In the genomic region with DNA sequence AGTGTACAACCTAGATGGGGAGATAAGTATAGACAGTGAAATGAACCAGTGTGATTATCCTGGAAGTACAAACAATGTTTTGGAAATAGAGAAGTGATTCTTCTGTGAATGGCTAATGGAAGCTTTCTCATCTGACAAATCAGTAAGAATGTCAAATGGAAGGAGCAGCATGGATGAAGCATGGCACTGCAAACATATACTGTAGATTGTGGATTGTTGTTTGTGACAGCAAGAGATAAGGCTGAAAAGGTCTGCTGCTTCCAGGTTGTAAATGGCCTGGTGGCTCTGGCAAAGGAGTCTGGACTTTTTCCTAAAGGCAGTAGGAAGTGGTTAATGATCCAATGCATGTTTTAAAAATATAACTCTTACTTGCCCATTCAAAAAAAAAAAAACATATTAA, we compare ENCODE assay signal across 24 cellular contexts.
"Had no signal": no experiment of that assay in that cellular context is flagged by ENCODE, and none has a peak within 500 bp of the region (broad histone marks: within the 10 kb centered on the region; RNA-seq: fewer than 3 reads in every experiment).

No MANE protein-coding gene starts in this region.

- H3K27me3 ChIP-seq: colonic mucosa, gastrocnemius medialis, neutrophil, tibial nerve, upper lobe of left lung had no signal

- H3K36me3 ChIP-seq: colonic mucosa, gastrocnemius medialis, lower lobe of right lung, neutrophil, upper lobe of left lung had no signal

- H3K4me1 Mint-ChIP-seq: mesothelial cell of epicardium; naive B cell; stimulated activated naive B cell treated with anti-CD40 and anti-IgM and Interleukin-4, amounts not matched to agents 10 μg/mL and 1 μg/mL and 100 μg/mL, for 72 hours had no signal

- H3K27ac ChIP-seq: colonic mucosa, gastrocnemius medialis, lower lobe of right lung, neutrophil, parathyroid adenoma, thoracic aorta, tibial nerve, upper lobe of left lung had no signal

- H3K4me3 Mint-ChIP-seq: dendritic cell treated with granulocyte-macrophage colony-stimulating factor and Interleukin-4, amounts not matched to agents 40 ng/mL and 50 ng/mL, for 4 days; mesothelial cell of epicardium; naive B cell; natural killer cell treated with Interleukin-12 subunit alpha and Interleukin-12 subunit beta and Interleukin-15 and Interleukin-18, amount 100 ng/mL, for 72 hours; neural crest cell; stimulated activated naive B cell treated with anti-CD40 and anti-IgM and Interleukin-4, amounts not matched to agents 10 μg/mL and 1 μg/mL and 100 μg/mL, for 72 hours; stimulated activated naive CD8-positive, alpha-beta T cell treated with anti-CD3 and anti-CD28 coated beads, Interleukin-15, Interleukin-2, amounts not matched to agents 100 ng/mL and 50 ng/mL, for 24 hours had no signal

- DNase-seq: colonic mucosa; foreskin fibroblast; gastrocnemius medialis; head of caudate nucleus; left ventricle myocardium superior; lower lobe of right lung; mucosa of descending colon; naive B cell; stimulated activated CD4-positive, alpha-beta T cell treated with anti-CD3 and anti-CD28 coated beads, Interleukin-2, amount 100 ng/mL, for 24 hours; stimulated activated CD4-positive, alpha-beta T cell treated with anti-CD3 and anti-CD28 coated beads, Interleukin-4, amount 100 ng/mL, for 4 hours; stimulated activated naive B cell treated with anti-CD40 and anti-IgM and Interleukin-4, amounts not matched to agents 10 μg/mL and 1 μg/mL and 100 μg/mL, for 72 hours; upper lobe of left lung had no signal

- H3K27me3 Mint-ChIP-seq: dendritic cell treated with granulocyte-macrophage colony-stimulating factor and Interleukin-4, amounts not matched to agents 40 ng/mL and 50 ng/mL, for 4 days; naive B cell; progenitor cell of endocrine pancreas; stimulated activated naive B cell treated with anti-CD40 and anti-IgM and Interleukin-4, amounts not matched to agents 10 μg/mL and 1 μg/mL and 100 μg/mL, for 72 hours; stimulated activated naive CD8-positive, alpha-beta T cell treated with anti-CD3 and anti-CD28 coated beads, Interleukin-15, Interleukin-2, amounts not matched to agents 100 ng/mL and 50 ng/mL, for 24 hours had no signal

- H3K9me3 ChIP-seq: colonic mucosa, gastrocnemius medialis, lower lobe of right lung, mucosa of descending colon, neutrophil, thoracic aorta, tibial nerve, upper lobe of left lung had no signal

- H3K9me3 Mint-ChIP-seq: dendritic cell treated with granulocyte-macrophage colony-stimulating factor and Interleukin-4, amounts not matched to agents 40 ng/mL and 50 ng/mL, for 4 days; natural killer cell treated with Interleukin-12 subunit alpha and Interleukin-12 subunit beta and Interleukin-15 and Interleukin-18, amount 100 ng/mL, for 72 hours; stimulated activated naive CD8-positive, alpha-beta T cell treated with anti-CD3 and anti-CD28 coated beads, Interleukin-15, Interleukin-2, amounts not matched to agents 100 ng/mL and 50 ng/mL, for 24 hours had no signal

- H3K79me2 ChIP-seq: parathyroid adenoma had no signal

- H2AFZ ChIP-seq: parathyroid adenoma had no signal

- H3K4me3 ChIP-seq: colonic mucosa, gastrocnemius medialis, lower lobe of right lung, mucosa of descending colon, thoracic aorta, tibial nerve, upper lobe of left lung had no signal

- FAIRE-seq: keratinocyte, urothelium cell line had no signal

- H3K27ac Mint-ChIP-seq: dendritic cell treated with granulocyte-macrophage colony-stimulating factor and Interleukin-4, amounts not matched to agents 40 ng/mL and 50 ng/mL, for 4 days; mesothelial cell of epicardium; naive B cell; natural killer cell treated with Interleukin-12 subunit alpha and Interleukin-12 subunit beta and Interleukin-15 and Interleukin-18, amount 100 ng/mL, for 72 hours; progenitor cell of endocrine pancreas; stimulated activated naive B cell treated with anti-CD40 and anti-IgM and Interleukin-4, amounts not matched to agents 10 μg/mL and 1 μg/mL and 100 μg/mL, for 72 hours; stimulated activated naive CD8-positive, alpha-beta T cell treated with anti-CD3 and anti-CD28 coated beads, Interleukin-15, Interleukin-2, amounts not matched to agents 100 ng/mL and 50 ng/mL, for 24 hours had no signal

- H3K4me1 ChIP-seq: colonic mucosa, gastrocnemius medialis, parathyroid adenoma had no signal

- H3K36me3 Mint-ChIP-seq: naive B cell; natural killer cell treated with Interleukin-12 subunit alpha and Interleukin-12 subunit beta and Interleukin-15 and Interleukin-18, amount 100 ng/mL, for 72 hours; stimulated activated naive B cell treated with anti-CD40 and anti-IgM and Interleukin-4, amounts not matched to agents 10 μg/mL and 1 μg/mL and 100 μg/mL, for 72 hours had no signal

- H3K9ac ChIP-seq: parathyroid adenoma had no signal

- ATAC-seq: gastrocnemius medialis; left ventricle myocardium superior; lower lobe of right lung; mucosa of descending colon; stimulated activated naive B cell treated with anti-CD40 and anti-IgM and Interleukin-4, amounts not matched to agents 10 μg/mL and 1 μg/mL and 100 μg/mL, for 72 hours had no signal
